ENCODE assay signal across 8 cellular contexts in genomic region chr3:4776980-4777581, GRCh38.
DNase-seq lines count a peak whose midpoint lies in the region; ATAC-seq and TF ChIP-seq lines count a peak whose summit lies in the region.

No MANE protein-coding gene starts in this region.

- CTCF ChIA-PET in GM10248 (lab: Yijun Ruan, JAX), result interaction anchor here (0.6 to 6.4 kb wide), 18 partner anchors 9 to 249 kb away, joined by 3 to 56 read pairs (median 4); no protein-coding TSS in a partner anchor

- no peaks in the 10 kb centered on the region for H3K9me3 ChIP-seq in subcutaneous abdominal adipose tissue (ENCODE audit: control insufficient read depth in 5 of 5, low read length in 5 of 5)

- peaks cover 0 to 2% (median 0%) of the 10 kb centered on the region in 5 donors for H3K36me3 ChIP-seq in subcutaneous abdominal adipose tissue (ENCODE audit: control insufficient read depth in 5 of 5, insufficient read depth in 5 of 5, low read length in 5 of 5)

- TF ChIP-seq CTCF in GM10248 (IDR thresholded peaks at IDR 0.05; ENCODE audit: control extremely low read depth, extremely low read depth, low read depth, missing control alignments) (no peak), epithelial cell of esophagus (IDR thresholded peaks at IDR 0.05; ENCODE audit: insufficient read depth, low read depth, low read length, missing control alignments) (no peak), foreskin fibroblast (IDR thresholded peaks at IDR 0.05; ENCODE audit: low read depth, low read length) (no peak)

- peak overlapping the region; percentile 43 for H3K27ac ChIP-seq in subcutaneous abdominal adipose tissue (ENCODE audit: low read depth, low read length)

- H3K9ac ChIP-seq in subcutaneous abdominal adipose tissue (ENCODE audit: low read length in 5 of 5), result peak overlapping the region in 1 of 5 donors; percentile 13

- ATAC-seq in GM21360 (IDR thresholded peaks at IDR 0.05; ENCODE audit: unreplicated experiment), result peak; percentile 84
- ATAC-seq in HG03565 (IDR thresholded peaks at IDR 0.05; ENCODE audit: unreplicated experiment), result peak; percentile 87

- H3K4me3 ChIP-seq in epithelial cell of esophagus (ENCODE audit: low read length), result no peak overlapping the region
- no peak overlapping the region for H3K4me3 ChIP-seq in subcutaneous abdominal adipose tissue (ENCODE audit: low read depth in 1 of 5, low read length in 5 of 5)
- H3K4me3 ChIP-seq in foreskin fibroblast (ENCODE audit: low read depth in 1 of 2, low read length in 2 of 2), result no peak overlapping the region

- DNase-seq in GM10248 (ENCODE audit: extremely low spot score), result peak; percentile 71
- peak; percentile 75 for DNase-seq in epithelial cell of esophagus (ENCODE audit: low read depth)
- no peak for DNase-seq in globus pallidus (ENCODE audit: low spot score)
- DNase-seq in foreskin fibroblast, result no peak
- DNase-seq in NCI-H1694 (lab: John Stamatoyannopoulos, UW), result no peak

- peaks cover 13 to 34% (median 27%) of the 10 kb centered on the region in 5 donors for H3K4me1 ChIP-seq in subcutaneous abdominal adipose tissue (ENCODE audit: control insufficient read depth in 5 of 5, insufficient read depth in 5 of 5, low read length in 5 of 5)

- POLR2A ChIA-PET in GM10248 (lab: Yijun Ruan, JAX), result interaction anchor here (0.6 to 2.5 kb wide), 4 partner anchors 23 to 28 kb away, joined by 3 to 11 read pairs (median 4); no protein-coding TSS in a partner anchor

- no peaks in the 10 kb centered on the region for H3K27me3 ChIP-seq in subcutaneous abdominal adipose tissue (ENCODE audit: control insufficient read depth in 5 of 5, insufficient read depth in 4 of 5, low read length in 5 of 5)

Comparison
In these comparisons a context has a peak if more than half of its experiments do, and no peak if none do; other contexts are left out.
1. DNase-seq: peak in GM10248 (single experiment) and epithelial cell of esophagus (single experiment); none in globus pallidus (single experiment), foreskin fibroblast (0 of 2) and NCI-H1694 (single experiment).